In genomic region chr5:23033864-23034263, GRCh38 we compare ENCODE assay signal across 28 cellular contexts.
"Had no signal": no experiment of that assay in that cellular context is flagged by ENCODE, and none has a peak within 500 bp of the region (broad histone marks: within the 10 kb centered on the region; RNA-seq: fewer than 3 reads in every experiment).

No MANE protein-coding gene starts in this region.

- H3K27me3 ChIP-seq: colonic mucosa, dorsolateral prefrontal cortex, esophagus muscularis mucosa, esophagus squamous epithelium, foreskin keratinocyte, gastrocnemius medialis, gastroesophageal sphincter, heart left ventricle, heart right ventricle had no signal

- H3K36me3 ChIP-seq: colonic mucosa, esophagus muscularis mucosa, esophagus squamous epithelium, gastrocnemius medialis, gastroesophageal sphincter, heart left ventricle, heart right ventricle had no signal

- H3K4me1 ChIP-seq: colonic mucosa, esophagus squamous epithelium, foreskin keratinocyte, gastrocnemius medialis, gastroesophageal sphincter had no signal

- ATAC-seq: effector memory CD8-positive, alpha-beta T cell; esophagus mucosa; foreskin keratinocyte; gastrocnemius medialis; gastroesophageal sphincter; heart left ventricle; heart right ventricle had no signal

- DNase-seq: colonic mucosa; cortex of kidney; dermis blood vessel endothelial cell; dorsolateral prefrontal cortex; effector CD4-positive, alpha-beta T cell; effector CD8-positive, alpha-beta T cell; effector memory CD4-positive, alpha-beta T cell; effector memory CD8-positive, alpha-beta T cell; endodermal cell; erythroblast; esophagus squamous epithelium; foreskin fibroblast; foreskin keratinocyte; foreskin melanocyte; gastrocnemius medialis; glutamatergic neuron; head of caudate nucleus; heart left ventricle; heart right ventricle had no signal

- H3K9me3 ChIP-seq: colonic mucosa, esophagus muscularis mucosa, esophagus squamous epithelium, gastrocnemius medialis, gastroesophageal sphincter had no signal

- H3K4me3 ChIP-seq: colonic mucosa, coronary artery, dorsolateral prefrontal cortex, esophagus muscularis mucosa, esophagus squamous epithelium, gastrocnemius medialis, gastroesophageal sphincter, heart left ventricle, heart right ventricle had no signal

- FAIRE-seq: colon, endometrium, endothelial cell of umbilical vein, frontal cortex had no signal

- H3K27ac ChIP-seq: colonic mucosa, coronary artery, dorsolateral prefrontal cortex, epithelial cell of prostate, esophagus muscularis mucosa, esophagus squamous epithelium, foreskin keratinocyte, gastrocnemius medialis, gastroesophageal sphincter, heart left ventricle, heart right ventricle had no signal
